24 cellular contexts compared by ENCODE assay signal in genomic region chr4:61583696-61584095, GRCh38.
A peak's percentile ranks its signal among the peaks of the same experiment; 100 is the strongest.
DNase-seq lines count a peak whose midpoint lies in the region; ATAC-seq, FAIRE-seq and TF ChIP-seq lines count a peak whose summit lies in the region.
"Had no signal": no experiment of that assay in that cellular context is flagged by ENCODE, and none has a peak within 500 bp of the region (broad histone marks: within the 10 kb centered on the region; RNA-seq: fewer than 3 reads in every experiment).

No MANE protein-coding gene starts in this region.

- no peak overlapping the region for H3K9ac ChIP-seq in keratinocyte (ENCODE audit: control insufficient read depth, extremely low read depth, insufficient read depth, low read length)

- 92% methylated on average over 1 of the region's 1 CpG for WGBS in prostate gland

- no peaks in the 10 kb centered on the region for H3K27me3 Mint-ChIP-seq in stimulated activated naive B cell treated with anti-CD40 and anti-IgM and Interleukin-4, amounts not matched to agents 10 μg/mL and 1 μg/mL and 100 μg/mL, for 72 hours
- no peaks in the 10 kb centered on the region for H3K27me3 Mint-ChIP-seq in progenitor cell of endocrine pancreas
- H3K27me3 Mint-ChIP-seq: activated CD4-positive, alpha-beta T cell treated with anti-CD3 and anti-CD28 coated beads, Interleukin-2, amount 10 ng/mL, durations not matched to agents 24 days and 14 days; type B pancreatic cell had no signal

- TF ChIP-seq CTCF in astrocyte of the spinal cord (IDR thresholded peaks at IDR 0.05; ENCODE audit: low read depth, low read length) (no peak), keratinocyte (optimal IDR thresholded peaks at IDR 0.05 in 1 of 3, IDR thresholded peaks at IDR 0.05 in 1 of 3, conservative IDR thresholded peaks at IDR 0.05 in 1 of 3; ENCODE audit: extremely low read depth in 1 of 3, insufficient read depth in 2 of 3, low read length in 3 of 3) (no peak), progenitor cell of endocrine pancreas (IDR thresholded peaks at IDR 0.05; ENCODE audit: unreplicated experiment) (no peak), prostate gland (IDR thresholded peaks at IDR 0.05) (no peak)

- H3K27ac Mint-ChIP-seq in stimulated activated naive B cell treated with anti-CD40 and anti-IgM and Interleukin-4, amounts not matched to agents 10 μg/mL and 1 μg/mL and 100 μg/mL, for 72 hours = no peak overlapping the region
- no peak overlapping the region for H3K27ac Mint-ChIP-seq in progenitor cell of endocrine pancreas
- H3K27ac Mint-ChIP-seq: activated CD4-positive, alpha-beta T cell treated with anti-CD3 and anti-CD28 coated beads, Interleukin-2, amount 10 ng/mL, durations not matched to agents 24 days and 14 days; nephron progenitor cell; type B pancreatic cell had no signal

- H3K27ac ChIP-seq in keratinocyte (ENCODE audit: control insufficient read depth, insufficient read depth, low read length) = no peak overlapping the region
- H3K27ac ChIP-seq in prostate gland = no peak overlapping the region
- H3K27ac ChIP-seq: dorsolateral prefrontal cortex, gastroesophageal sphincter, left ventricle myocardium inferior had no signal

- H3K36me3 ChIP-seq in keratinocyte (ENCODE audit: control insufficient read depth in 2 of 2, extremely low read depth in 1 of 2, insufficient read depth in 2 of 2, low read length in 2 of 2) = no peaks in the 10 kb centered on the region
- H3K36me3 ChIP-seq in prostate gland = no peaks in the 10 kb centered on the region
- H3K36me3 ChIP-seq: gastroesophageal sphincter, left ventricle myocardium inferior had no signal

- H3K27me3 ChIP-seq in keratinocyte (ENCODE audit: control insufficient read depth, extremely low read depth, insufficient read depth, low read length) (no peaks in the 10 kb centered on the region), prostate gland (replicated peaks; ENCODE audit: insufficient read depth) (no peaks in the 10 kb centered on the region)
- H3K27me3 ChIP-seq: dorsolateral prefrontal cortex, gastroesophageal sphincter had no signal

- TF ChIP-seq POLR2A in prostate gland (IDR thresholded peaks at IDR 0.05) = no peak

- H3K4me1 Mint-ChIP-seq in stimulated activated naive B cell treated with anti-CD40 and anti-IgM and Interleukin-4, amounts not matched to agents 10 μg/mL and 1 μg/mL and 100 μg/mL, for 72 hours = no peaks in the 10 kb centered on the region
- H3K4me1 Mint-ChIP-seq in progenitor cell of endocrine pancreas (ENCODE audit: low read depth) = no peaks in the 10 kb centered on the region
- H3K4me1 Mint-ChIP-seq: activated CD4-positive, alpha-beta T cell treated with anti-CD3 and anti-CD28 coated beads, Interleukin-2, amount 10 ng/mL, durations not matched to agents 24 days and 14 days; nephron progenitor cell had no signal

- H3K9me3 ChIP-seq in keratinocyte (ENCODE audit: control insufficient read depth, low read depth, low read length) = no peaks in the 10 kb centered on the region
- no peaks in the 10 kb centered on the region for H3K9me3 ChIP-seq in prostate gland
- H3K9me3 ChIP-seq: Caco-2, gastroesophageal sphincter, left ventricle myocardium inferior had no signal

- H3K36me3 Mint-ChIP-seq in stimulated activated naive B cell treated with anti-CD40 and anti-IgM and Interleukin-4, amounts not matched to agents 10 μg/mL and 1 μg/mL and 100 μg/mL, for 72 hours = no peaks in the 10 kb centered on the region
- H3K36me3 Mint-ChIP-seq in progenitor cell of endocrine pancreas (ENCODE audit: insufficient read depth) = no peaks in the 10 kb centered on the region

- peaks cover 3% of the 10 kb centered on the region in 2 donors for H3K9me3 Mint-ChIP-seq in stimulated activated naive B cell treated with anti-CD40 and anti-IgM and Interleukin-4, amounts not matched to agents 10 μg/mL and 1 μg/mL and 100 μg/mL, for 72 hours
- peaks cover 6% of the 10 kb centered on the region for H3K9me3 Mint-ChIP-seq in progenitor cell of endocrine pancreas (ENCODE audit: low read depth)
- H3K9me3 Mint-ChIP-seq: activated CD4-positive, alpha-beta T cell treated with anti-CD3 and anti-CD28 coated beads, Interleukin-2, amount 10 ng/mL, durations not matched to agents 24 days and 14 days; nephron progenitor cell had no signal

- DNase-seq in ACHN (peak; percentile 76), NCI-H226 (peak; percentile 86), astrocyte of the spinal cord (ENCODE audit: low read depth, low spot score) (peak; percentile 68), keratinocyte (ENCODE audit: low read depth, low spot score) (peak; percentile 71), anterior cingulate cortex (lab: John Stamatoyannopoulos, UW) (no peak), progenitor cell of endocrine pancreas (ENCODE audit: low spot score, unreplicated experiment) (no peak), prostate gland (ENCODE audit: low spot score) (no peak)
- DNase-seq in stimulated activated naive B cell treated with anti-CD40 and anti-IgM and Interleukin-4, amounts not matched to agents 10 μg/mL and 1 μg/mL and 100 μg/mL, for 72 hours = no peak
- DNase-seq: activated CD4-positive, alpha-beta T cell treated with anti-CD3 and anti-CD28 coated beads, Interleukin-2, amount 10 ng/mL, durations not matched to agents 24 days and 14 days; Caco-2; caudate nucleus; dorsolateral prefrontal cortex; HCEC 1CT; left ventricle myocardium inferior; NCI-H1417; NCI-H2171 treated with DMSO at 0.1 percent for 48 hours; NCI-H526 treated with DMSO at 0.1 percent for 48 hours; nephron progenitor cell; small intestine; stimulated activated CD4-positive, alpha-beta T cell treated with anti-CD3 and anti-CD28 coated beads, Interleukin-4, amount 100 ng/mL, for 4 hours had no signal

- in situ Hi-C loops in ACHN (cut with HindIII; ENCODE audit: low pct_ligation_motif_present, low pct_unique_long_range_greater_than_20kb, low sequenced_read_pairs) (no loop called here), astrocyte of the spinal cord (cut with HindIII; ENCODE audit: low sequenced_read_pairs) (no loop called here)

- intact Hi-C loops in prostate gland (cut with DNase I) = no loop called here

- H3K4me3 ChIP-seq in astrocyte of the spinal cord (ENCODE audit: low read depth, low read length) (no peak overlapping the region), keratinocyte (ENCODE audit: control insufficient read depth in 2 of 3, extremely low read depth in 1 of 3, insufficient read depth in 2 of 3, low read depth in 1 of 3, low read length in 3 of 3) (no peak overlapping the region), prostate gland (no peak overlapping the region)
- H3K4me3 ChIP-seq: dorsolateral prefrontal cortex, gastroesophageal sphincter, left ventricle myocardium inferior had no signal

- no peak overlapping the region for H3K4me2 ChIP-seq in keratinocyte (ENCODE audit: control insufficient read depth, extremely low read depth, insufficient read depth, low read depth, low read length)

- no peaks in the 10 kb centered on the region for H3K9me1 ChIP-seq in keratinocyte (ENCODE audit: control insufficient read depth, extremely low read depth, insufficient read depth, low read length)

- no peaks in the 10 kb centered on the region for H4K20me1 ChIP-seq in keratinocyte (ENCODE audit: control insufficient read depth, extremely low read depth, insufficient read depth, low read length)

- ATAC-seq in stimulated activated naive B cell treated with anti-CD40 and anti-IgM and Interleukin-4, amounts not matched to agents 10 μg/mL and 1 μg/mL and 100 μg/mL, for 72 hours (replicated peaks) = no peak
- ATAC-seq: gastroesophageal sphincter, Right ventricle myocardium inferior had no signal

- dilution Hi-C loops in keratinocyte (cut with MboI; ENCODE audit: extremely low pct_ligation_motif_present, low sequenced_read_pairs) = no loop called here

- no peak overlapping the region for H3K4me3 Mint-ChIP-seq in stimulated activated naive B cell treated with anti-CD40 and anti-IgM and Interleukin-4, amounts not matched to agents 10 μg/mL and 1 μg/mL and 100 μg/mL, for 72 hours
- H3K4me3 Mint-ChIP-seq in progenitor cell of endocrine pancreas (ENCODE audit: low read depth) = no peak overlapping the region
- H3K4me3 Mint-ChIP-seq: activated CD4-positive, alpha-beta T cell treated with anti-CD3 and anti-CD28 coated beads, Interleukin-2, amount 10 ng/mL, durations not matched to agents 24 days and 14 days; nephron progenitor cell; type B pancreatic cell had no signal

- H3K4me1 ChIP-seq in keratinocyte (ENCODE audit: control insufficient read depth, extremely low read depth, insufficient read depth, low read length) (peaks cover 17% of the 10 kb centered on the region), prostate gland (replicated peaks) (no peaks in the 10 kb centered on the region)
- H3K4me1 ChIP-seq: Caco-2, gastroesophageal sphincter, left ventricle myocardium inferior had no signal

- no peak overlapping the region for H2AFZ ChIP-seq in keratinocyte (ENCODE audit: control insufficient read depth, low read length)

- FAIRE-seq in keratinocyte (lab: Jason Lieb, UNC) = peak; percentile 95
- FAIRE-seq: A204.1, small intestine had no signal

- H3K79me2 ChIP-seq in keratinocyte (ENCODE audit: control insufficient read depth, insufficient read depth, low read length) = no peaks in the 10 kb centered on the region

Comparison
In these comparisons a context has a peak if more than half of its experiments do, and no peak if none do; other contexts are left out.
1. DNase-seq: peak in ACHN (single experiment), NCI-H226 (single experiment), astrocyte of the spinal cord (single experiment) and keratinocyte (single experiment); none in anterior cingulate cortex (0 of 58), stimulated activated naive B cell treated with anti-CD40 and anti-IgM and Interleukin-4, amounts not matched to agents 10 μg/mL and 1 μg/mL and 100 μg/mL, for 72 hours (single experiment), progenitor cell of endocrine pancreas (single experiment) and prostate gland (single experiment).